1 cellular context compared by ENCODE assay signal in the genomic region with DNA sequence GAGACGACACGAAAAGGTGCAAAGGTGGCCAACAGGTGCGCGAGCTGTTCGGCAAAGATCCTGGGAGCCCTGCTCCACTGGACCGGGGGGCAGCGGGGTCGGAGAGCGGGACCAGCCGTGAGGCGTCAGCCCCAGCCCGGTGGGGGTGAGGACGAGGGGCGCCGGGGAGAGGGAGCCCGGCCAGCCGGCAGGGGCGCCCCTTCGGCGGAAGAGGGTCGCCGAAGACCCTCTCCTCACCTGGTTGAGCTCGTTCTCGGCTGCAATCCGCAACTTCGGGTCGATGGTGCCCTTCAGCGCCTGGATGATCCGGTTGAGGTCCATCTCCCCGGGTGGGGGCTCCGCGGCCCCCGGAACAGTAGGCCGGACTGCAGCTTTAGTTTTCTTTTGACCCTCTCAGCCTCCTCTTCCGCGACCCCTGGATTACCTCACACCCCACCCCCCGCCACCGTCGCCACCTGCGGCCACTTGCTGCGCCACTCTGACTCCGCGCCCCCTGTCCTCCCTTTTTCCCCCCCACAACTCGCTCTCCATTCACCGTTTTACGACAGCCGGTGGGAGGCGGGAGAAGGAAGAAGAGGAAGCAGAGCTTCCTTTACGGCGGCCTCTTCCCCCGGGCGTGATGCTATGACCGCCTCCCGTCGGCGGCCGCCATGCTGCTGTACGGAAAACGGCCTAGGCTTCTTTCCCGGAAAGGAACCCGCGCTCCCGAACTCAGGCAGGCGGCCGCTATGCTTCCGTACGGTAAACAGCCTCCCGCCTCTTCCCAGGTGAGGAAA.
A peak's percentile ranks its signal among the peaks of the same experiment; 100 is the strongest.
TF ChIP-seq lines count a peak whose summit lies in the region.

IPO8 (minus strand) TSS at position 543 of the 776 bp plus-strand sequence; CDS start at position 321, 222 bp downstream.

TF ChIP-seq in K562, 482 proteins besides CTCF, POLR2A, EP300 and RAD21 (continued from another document and continues in another):
- TF ChIP-seq, protein P1, sequence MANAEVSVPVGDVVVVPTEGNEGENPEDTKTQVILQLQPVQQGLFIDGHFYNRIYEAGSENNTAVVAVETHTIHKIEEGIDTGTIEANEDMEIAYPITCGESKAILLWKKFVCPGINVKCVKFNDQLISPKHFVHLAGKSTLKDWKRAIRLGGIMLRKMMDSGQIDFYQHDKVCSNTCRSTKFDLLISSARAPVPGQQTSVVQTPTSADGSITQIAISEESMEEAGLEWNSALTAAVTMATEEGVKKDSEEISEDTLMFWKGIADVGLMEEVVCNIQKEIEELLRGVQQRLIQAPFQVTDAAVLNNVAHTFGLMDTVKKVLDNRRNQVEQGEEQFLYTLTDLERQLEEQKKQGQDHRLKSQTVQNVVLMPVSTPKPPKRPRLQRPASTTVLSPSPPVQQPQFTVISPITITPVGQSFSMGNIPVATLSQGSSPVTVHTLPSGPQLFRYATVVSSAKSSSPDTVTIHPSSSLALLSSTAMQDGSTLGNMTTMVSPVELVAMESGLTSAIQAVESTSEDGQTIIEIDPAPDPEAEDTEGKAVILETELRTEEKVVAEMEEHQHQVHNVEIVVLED (CRISPR knock-in tag; IDR thresholded peaks at IDR 0.05): peak; percentile 44; the same call in 1 of the 2 replicates
- TF ChIP-seq YBX1 (IDR thresholded peaks at IDR 0.05) (no peak), HMG20B (CRISPR knock-in tag; IDR thresholded peaks at IDR 0.05) (no peak), COPS2 (conservative IDR thresholded peaks at IDR 0.05) (no peak), ZNF75A (CRISPR knock-in tag; IDR thresholded peaks at IDR 0.05) (no peak), ZNF584 (CRISPR knock-in tag; IDR thresholded peaks at IDR 0.05; ENCODE audit: low read depth) (no peak), ZNF431 (CRISPR knock-in tag; IDR thresholded peaks at IDR 0.05) (no peak), ZNF124 (CRISPR knock-in tag; IDR thresholded peaks at IDR 0.05) (no peak), FOXP1 (CRISPR knock-in tag; IDR thresholded peaks at IDR 0.05) (peak; percentile 75; the same call in 1 of the 2 replicates), ZNF384 (IDR thresholded peaks at IDR 0.05; ENCODE audit: low read depth, low read length) (no peak), ZNF347 (CRISPR knock-in tag; IDR thresholded peaks at IDR 0.05; ENCODE audit: low read depth) (no peak), ZBTB5 (IDR thresholded peaks at IDR 0.05) (no peak), ETV1 (tag; conservative IDR thresholded peaks at IDR 0.05; ENCODE audit: low read depth) (peak; percentile 69), TCF7 (IDR thresholded peaks at IDR 0.05; ENCODE audit: borderline replicate concordance) (no peak), TCF15 (CRISPR knock-in tag; IDR thresholded peaks at IDR 0.05) (no peak), SRF (CRISPR knock-in tag; IDR thresholded peaks at IDR 0.05) (peak in 1 of 2 experiments; percentile 50; a peak in 2 of 4 replicates), RBBP5 (IDR thresholded peaks at IDR 0.05; ENCODE audit: borderline replicate concordance, insufficient read depth, low read length, poor library complexity, severe bottlenecking) (peak; percentile 51), STAT6 (CRISPR knock-in tag; IDR thresholded peaks at IDR 0.05) (no peak), EWSR1 (IDR thresholded peaks at IDR 0.05; ENCODE audit: borderline replicate concordance, low read depth, partially characterized antibody) (no peak), E2F8 (IDR thresholded peaks at IDR 0.05; ENCODE audit: low read depth, partially characterized antibody) (peak; percentile 84), ZKSCAN3 (CRISPR knock-in tag; IDR thresholded peaks at IDR 0.05) (no peak), ZNF696 (CRISPR knock-in tag; conservative IDR thresholded peaks at IDR 0.05) (no peak), GABPA (tag; conservative IDR thresholded peaks at IDR 0.05; ENCODE audit: low read depth) (peak; percentile 93), FOXJ2 (tag; IDR thresholded peaks at IDR 0.05) (peak; percentile 78), NR1H2 (CRISPR knock-in tag; IDR thresholded peaks at IDR 0.05) (no peak), ZNF134 (CRISPR knock-in tag; conservative IDR thresholded peaks at IDR 0.05) (no peak), BDP1 (IDR thresholded peaks at IDR 0.05; ENCODE audit: insufficient read depth, insufficient read length) (no peak), MXI1 (IDR thresholded peaks at IDR 0.05; ENCODE audit: low read depth, low read length) (no peak), ARHGAP35 (IDR thresholded peaks at IDR 0.05; ENCODE audit: partially characterized antibody) (no peak), MYBL2 (IDR thresholded peaks at IDR 0.05; ENCODE audit: low read depth) (no peak), MYBL2 (CRISPR knock-in tag; IDR thresholded peaks at IDR 0.05; ENCODE audit: borderline replicate concordance) (no peak)
- TF ChIP-seq, protein P2, sequence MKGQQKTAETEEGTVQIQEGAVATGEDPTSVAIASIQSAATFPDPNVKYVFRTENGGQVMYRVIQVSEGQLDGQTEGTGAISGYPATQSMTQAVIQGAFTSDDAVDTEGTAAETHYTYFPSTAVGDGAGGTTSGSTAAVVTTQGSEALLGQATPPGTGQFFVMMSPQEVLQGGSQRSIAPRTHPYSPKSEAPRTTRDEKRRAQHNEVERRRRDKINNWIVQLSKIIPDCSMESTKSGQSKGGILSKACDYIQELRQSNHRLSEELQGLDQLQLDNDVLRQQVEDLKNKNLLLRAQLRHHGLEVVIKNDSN (CRISPR knock-in tag; IDR thresholded peaks at IDR 0.05): no peak
- TF ChIP-seq, protein P3, sequence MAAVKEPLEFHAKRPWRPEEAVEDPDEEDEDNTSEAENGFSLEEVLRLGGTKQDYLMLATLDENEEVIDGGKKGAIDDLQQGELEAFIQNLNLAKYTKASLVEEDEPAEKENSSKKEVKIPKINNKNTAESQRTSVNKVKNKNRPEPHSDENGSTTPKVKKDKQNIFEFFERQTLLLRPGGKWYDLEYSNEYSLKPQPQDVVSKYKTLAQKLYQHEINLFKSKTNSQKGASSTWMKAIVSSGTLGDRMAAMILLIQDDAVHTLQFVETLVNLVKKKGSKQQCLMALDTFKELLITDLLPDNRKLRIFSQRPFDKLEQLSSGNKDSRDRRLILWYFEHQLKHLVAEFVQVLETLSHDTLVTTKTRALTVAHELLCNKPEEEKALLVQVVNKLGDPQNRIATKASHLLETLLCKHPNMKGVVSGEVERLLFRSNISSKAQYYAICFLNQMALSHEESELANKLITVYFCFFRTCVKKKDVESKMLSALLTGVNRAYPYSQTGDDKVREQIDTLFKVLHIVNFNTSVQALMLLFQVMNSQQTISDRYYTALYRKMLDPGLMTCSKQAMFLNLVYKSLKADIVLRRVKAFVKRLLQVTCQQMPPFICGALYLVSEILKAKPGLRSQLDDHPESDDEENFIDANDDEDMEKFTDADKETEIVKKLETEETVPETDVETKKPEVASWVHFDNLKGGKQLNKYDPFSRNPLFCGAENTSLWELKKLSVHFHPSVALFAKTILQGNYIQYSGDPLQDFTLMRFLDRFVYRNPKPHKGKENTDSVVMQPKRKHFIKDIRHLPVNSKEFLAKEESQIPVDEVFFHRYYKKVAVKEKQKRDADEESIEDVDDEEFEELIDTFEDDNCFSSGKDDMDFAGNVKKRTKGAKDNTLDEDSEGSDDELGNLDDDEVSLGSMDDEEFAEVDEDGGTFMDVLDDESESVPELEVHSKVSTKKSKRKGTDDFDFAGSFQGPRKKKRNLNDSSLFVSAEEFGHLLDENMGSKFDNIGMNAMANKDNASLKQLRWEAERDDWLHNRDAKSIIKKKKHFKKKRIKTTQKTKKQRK (IDR thresholded peaks at IDR 0.05; ENCODE audit: borderline replicate concordance, low read depth, low read length): no peak
- TF ChIP-seq, protein P4, sequence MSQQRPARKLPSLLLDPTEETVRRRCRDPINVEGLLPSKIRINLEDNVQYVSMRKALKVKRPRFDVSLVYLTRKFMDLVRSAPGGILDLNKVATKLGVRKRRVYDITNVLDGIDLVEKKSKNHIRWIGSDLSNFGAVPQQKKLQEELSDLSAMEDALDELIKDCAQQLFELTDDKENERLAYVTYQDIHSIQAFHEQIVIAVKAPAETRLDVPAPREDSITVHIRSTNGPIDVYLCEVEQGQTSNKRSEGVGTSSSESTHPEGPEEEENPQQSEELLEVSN (IDR thresholded peaks at IDR 0.05; ENCODE audit: borderline replicate concordance in 1 of 2, extremely low read depth in 1 of 2, insufficient read depth in 1 of 2, insufficient read length in 1 of 2, low read depth in 1 of 2, low read length in 1 of 2, poor library complexity in 1 of 2, severe bottlenecking in 1 of 2): peak; percentile 33 to 65
- TF ChIP-seq, protein P5, sequence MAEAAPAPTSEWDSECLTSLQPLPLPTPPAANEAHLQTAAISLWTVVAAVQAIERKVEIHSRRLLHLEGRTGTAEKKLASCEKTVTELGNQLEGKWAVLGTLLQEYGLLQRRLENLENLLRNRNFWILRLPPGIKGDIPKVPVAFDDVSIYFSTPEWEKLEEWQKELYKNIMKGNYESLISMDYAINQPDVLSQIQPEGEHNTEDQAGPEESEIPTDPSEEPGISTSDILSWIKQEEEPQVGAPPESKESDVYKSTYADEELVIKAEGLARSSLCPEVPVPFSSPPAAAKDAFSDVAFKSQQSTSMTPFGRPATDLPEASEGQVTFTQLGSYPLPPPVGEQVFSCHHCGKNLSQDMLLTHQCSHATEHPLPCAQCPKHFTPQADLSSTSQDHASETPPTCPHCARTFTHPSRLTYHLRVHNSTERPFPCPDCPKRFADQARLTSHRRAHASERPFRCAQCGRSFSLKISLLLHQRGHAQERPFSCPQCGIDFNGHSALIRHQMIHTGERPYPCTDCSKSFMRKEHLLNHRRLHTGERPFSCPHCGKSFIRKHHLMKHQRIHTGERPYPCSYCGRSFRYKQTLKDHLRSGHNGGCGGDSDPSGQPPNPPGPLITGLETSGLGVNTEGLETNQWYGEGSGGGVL (CRISPR knock-in tag; IDR thresholded peaks at IDR 0.05): no peak
- TF ChIP-seq, protein P6, sequence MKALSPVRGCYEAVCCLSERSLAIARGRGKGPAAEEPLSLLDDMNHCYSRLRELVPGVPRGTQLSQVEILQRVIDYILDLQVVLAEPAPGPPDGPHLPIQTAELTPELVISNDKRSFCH (CRISPR knock-in tag; IDR thresholded peaks at IDR 0.05): no peak
- TF ChIP-seq, protein P6 (tag; IDR thresholded peaks at IDR 0.05): peak; percentile 28; the same call in 1 of the 2 replicates
